Comparison of ENCODE assay signal across 8 cellular contexts in genomic region chr1:101237229-101237837, GRCh38. TPM values are rescaled to one million over a fixed set of nuclear protein-coding genes. Genes with fewer than 3 reads are reported as not detected.
DNase-seq lines count a peak whose midpoint lies in the region; FAIRE-seq and TF ChIP-seq lines count a peak whose summit lies in the region.

No MANE protein-coding gene starts in this region.

- H3K4me1 ChIP-seq in BLaER1 = peaks cover 49% of the 10 kb centered on the region
- H3K4me1 ChIP-seq in esophagus (ENCODE audit: control insufficient read depth in 2 of 2, insufficient read depth in 2 of 2, low read length in 1 of 2) = peaks cover 6 to 8% of the 10 kb centered on the region in 2 donors
- H3K4me1 ChIP-seq in neural progenitor cell = peaks cover 14% of the 10 kb centered on the region

- no peaks in the 10 kb centered on the region for H3K79me2 ChIP-seq in neural progenitor cell (ENCODE audit: low read depth)

- peak overlapping the region; percentile 78 for H3K4me3 ChIP-seq in BLaER1
- H3K4me3 ChIP-seq in H7 (ENCODE audit: insufficient read depth, low read depth, low read length) = peak overlapping the region; percentile 58
- H3K4me3 ChIP-seq in esophagus (ENCODE audit: low read depth in 1 of 2, low read length in 2 of 2) = peak overlapping the region; percentile 48 to 64
- peak overlapping the region; percentile 92 for H3K4me3 ChIP-seq in neural progenitor cell

- H3K27me3 Mint-ChIP-seq in activated CD4-positive, alpha-beta T cell treated with anti-CD3 and anti-CD28 coated beads, Interleukin-2, amount 10 ng/mL, durations not matched to agents 24 days and 14 days = no peaks in the 10 kb centered on the region
- peaks cover 2% of the 10 kb centered on the region for H3K27me3 Mint-ChIP-seq in neural progenitor cell (ENCODE audit: insufficient read depth, low read depth)

- peaks cover 35% of the 10 kb centered on the region for H3K27me3 ChIP-seq in BLaER1
- H3K27me3 ChIP-seq in H7 (ENCODE audit: control insufficient read depth, insufficient read depth, low read length) = peaks cover 34% of the 10 kb centered on the region
- H3K27me3 ChIP-seq in esophagus (ENCODE audit: control insufficient read depth in 1 of 2, insufficient read depth in 2 of 2, low read length in 2 of 2) = no peaks in the 10 kb centered on the region
- peaks cover 27% of the 10 kb centered on the region for H3K27me3 ChIP-seq in neural progenitor cell

- H3K36me3 ChIP-seq in BLaER1 = peaks cover 18% of the 10 kb centered on the region
- H3K36me3 ChIP-seq in H7 (replicated peaks; ENCODE audit: control insufficient read depth, insufficient read depth, low read length) = no peaks in the 10 kb centered on the region
- no peaks in the 10 kb centered on the region for H3K36me3 ChIP-seq in esophagus (ENCODE audit: control insufficient read depth in 2 of 2, insufficient read depth in 2 of 2, low read length in 1 of 2)
- no peaks in the 10 kb centered on the region for H3K36me3 ChIP-seq in neural progenitor cell

- WGBS in esophagus, 2 donors = 2 to 4% methylated on average over 12 of the region's 12 CpGs

- H4K20me1 ChIP-seq in BLaER1 (0 out of 2 replicates have a peak, but pooled peaks cover 12% of the 10 kb centered on the region), neural progenitor cell (ENCODE audit: low read depth) (peaks cover 4% of the 10 kb centered on the region)

- peak overlapping the region; percentile 92 for H2AFZ ChIP-seq in neural progenitor cell (replicated peaks)

- H3K9me3 ChIP-seq in BLaER1 = no peaks in the 10 kb centered on the region
- no peaks in the 10 kb centered on the region for H3K9me3 ChIP-seq in esophagus (ENCODE audit: control insufficient read depth in 2 of 2, insufficient read depth in 1 of 2, low read depth in 1 of 2, low read length in 1 of 2)
- H3K9me3 ChIP-seq in neural progenitor cell (ENCODE audit: low read depth) = no peaks in the 10 kb centered on the region

- no peak for FAIRE-seq in urothelium cell line (lab: Jason Lieb, UNC)

- H3K4me1 Mint-ChIP-seq in activated CD4-positive, alpha-beta T cell treated with anti-CD3 and anti-CD28 coated beads, Interleukin-2, amount 10 ng/mL, durations not matched to agents 24 days and 14 days = peaks cover 55% of the 10 kb centered on the region
- peaks cover 43% of the 10 kb centered on the region for H3K4me1 Mint-ChIP-seq in neural progenitor cell

- H3K4me3 Mint-ChIP-seq in activated CD4-positive, alpha-beta T cell treated with anti-CD3 and anti-CD28 coated beads, Interleukin-2, amount 10 ng/mL, durations not matched to agents 24 days and 14 days = peak overlapping the region; percentile 90
- H3K4me3 Mint-ChIP-seq in neural progenitor cell = peak overlapping the region; percentile 97

- H3K9ac ChIP-seq in BLaER1 = peak overlapping the region; percentile 79
- H3K9ac ChIP-seq in neural progenitor cell = no peak overlapping the region

- DNase-seq in H7 (no peak), neural progenitor cell (ENCODE audit: low spot score) (peak; percentile 34), germinal center (ENCODE audit: low spot score) (no peak), urothelium cell line (ENCODE audit: low spot score) (no peak), cortex of kidney (lab: John Stamatoyannopoulos, UW) (no peak)
- peak; percentile 71 for DNase-seq in activated CD4-positive, alpha-beta T cell treated with anti-CD3 and anti-CD28 coated beads, Interleukin-2, amount 10 ng/mL, durations not matched to agents 24 days and 14 days

- H3K27ac ChIP-seq in BLaER1 (peak overlapping the region; percentile 42), esophagus (ENCODE audit: low read depth in 2 of 2, low read length in 1 of 2) (peak overlapping the region; percentile 34 to 36), neural progenitor cell (no peak overlapping the region)

- intact Hi-C loops in activated CD4-positive, alpha-beta T cell treated with anti-CD3 and anti-CD28 coated beads, Interleukin-2, amount 10 ng/mL, durations not matched to agents 24 days and 14 days (cut with micrococcal nuclease) = loop anchor here (1.0 to 10.0 kb wide), 5 partner anchors 21 to 885 kb away; partner anchors contain the start of genes CDC14A and DPH5

- no peak for TF ChIP-seq CTCF in neural progenitor cell (IDR thresholded peaks at IDR 0.05)

- peaks cover 52% of the 10 kb centered on the region for H3K36me3 Mint-ChIP-seq in activated CD4-positive, alpha-beta T cell treated with anti-CD3 and anti-CD28 coated beads, Interleukin-2, amount 10 ng/mL, durations not matched to agents 24 days and 14 days (ENCODE audit: low read depth)
- peaks cover 30% of the 10 kb centered on the region for H3K36me3 Mint-ChIP-seq in neural progenitor cell

- H3F3A ChIP-seq in neural progenitor cell (ENCODE audit: low read depth) = peaks cover 32% of the 10 kb centered on the region

- H3K4me2 ChIP-seq in BLaER1 (peak overlapping the region; percentile 95), neural progenitor cell (peak overlapping the region; percentile 98)

- H3K9me3 Mint-ChIP-seq in activated CD4-positive, alpha-beta T cell treated with anti-CD3 and anti-CD28 coated beads, Interleukin-2, amount 10 ng/mL, durations not matched to agents 24 days and 14 days = no peaks in the 10 kb centered on the region
- no peaks in the 10 kb centered on the region for H3K9me3 Mint-ChIP-seq in neural progenitor cell

- peak overlapping the region; percentile 96 for H3K27ac Mint-ChIP-seq in activated CD4-positive, alpha-beta T cell treated with anti-CD3 and anti-CD28 coated beads, Interleukin-2, amount 10 ng/mL, durations not matched to agents 24 days and 14 days
- peak overlapping the region; percentile 93 for H3K27ac Mint-ChIP-seq in neural progenitor cell

RNA-seq across cellular contexts. Expression of gene S1PR1, which starts 0.5 kb away (rescaled TPM):
- 0.62 and 2.4 TPM in 2 replicates for total RNA-seq in H7 (2014; rRNA removed; shearing (Covaris generic))
- 49.5 and 51.2 TPM in 2 replicates for total RNA-seq in activated CD4-positive, alpha-beta T cell treated with anti-CD3 and anti-CD28 coated beads, Interleukin-2, amount 10 ng/mL, durations not matched to agents 24 days and 14 days
- 1 to 10 TPM; 2.4 to 6.0 TPM for polyA plus RNA-seq in esophagus
- total RNA-seq in neural progenitor cell (ENCODE audit: low replicate concordance) = 7.4 and 8.7 TPM in 2 replicates

Comparison
In these comparisons a context has a peak if more than half of its experiments do, and no peak if none do; other contexts are left out.
1. DNase-seq: peak in activated CD4-positive, alpha-beta T cell treated with anti-CD3 and anti-CD28 coated beads, Interleukin-2, amount 10 ng/mL, durations not matched to agents 24 days and 14 days (single experiment) and neural progenitor cell (single experiment); none in H7 (single experiment), germinal center (single experiment), urothelium cell line (single experiment) and cortex of kidney (single experiment).
2. Peak in every context shown above with its lines, with median percentiles within 50 percentile points of each other: H3K4me3 ChIP-seq.